Comparison of ENCODE assay signal across 8 cellular contexts in the genomic region with DNA sequence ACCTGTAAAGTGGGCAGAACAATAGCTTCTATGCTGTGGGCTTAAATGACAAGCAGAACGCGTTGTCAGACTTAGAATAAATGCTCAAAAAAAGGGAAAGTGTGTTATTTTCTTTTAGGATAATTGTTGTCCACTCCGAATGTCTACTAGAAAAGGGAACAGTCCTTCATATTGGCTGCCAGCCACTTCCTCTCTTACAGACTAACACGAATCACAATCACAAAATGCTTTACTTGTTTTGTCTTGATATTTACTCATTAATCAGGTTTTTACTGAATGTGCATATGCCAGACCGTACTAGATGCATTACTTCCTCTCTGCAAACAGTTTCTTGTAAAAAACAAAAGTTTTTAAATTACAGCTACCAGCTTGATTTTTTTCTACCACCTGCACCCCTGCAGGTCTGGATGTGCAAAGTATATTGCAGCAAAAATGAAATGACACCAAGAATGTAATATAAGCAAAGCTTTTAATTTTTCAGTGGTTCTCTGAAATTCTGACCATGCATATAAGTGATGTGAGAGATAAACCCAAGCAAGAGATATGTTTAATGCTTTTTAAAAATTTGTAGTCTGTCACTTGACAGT. TPM values are rescaled to one million over a fixed set of nuclear protein-coding genes. Genes with fewer than 3 reads are reported as not detected.
DNase-seq lines count a peak whose midpoint lies in the region; ATAC-seq and TF ChIP-seq lines count a peak whose summit lies in the region.

No MANE protein-coding gene starts in this region.

- POLR2A ChIA-PET in AG04450 (lab: Yijun Ruan, JAX): interaction anchor here (0.6 to 2.7 kb wide), 4 partner anchors 22 to 78 kb away, joined by 3 to 18 read pairs (median 3); partner anchors contain the start of gene FAM83D
- POLR2A ChIA-PET in IMR-90 (lab: Charles Lee; ENCODE audit: unreplicated experiment): interaction anchor here (1.1 kb wide), 1 partner anchor 37 kb away, joined by 5 read pairs; the partner anchor contains the start of gene FAM83D

- H3K9ac ChIP-seq in IMR-90 (ENCODE audit: low read depth, low read length): peak overlapping the region; percentile 94

- WGBS in IMR-90 (ENCODE audit: extremely low coverage in 2 of 2, insufficient read length in 1 of 2), 2 experiments: no CpG with 5 or more reads among the region's 5 CpGs

- H2BK20ac ChIP-seq in IMR-90 (ENCODE audit: low read depth, low read length): no peak overlapping the region

- TF ChIP-seq CTCF in AG04450 (IDR thresholded peaks at IDR 0.05; ENCODE audit: low read depth, low read length) (no peak), IMR-90 (conservative IDR thresholded peaks at IDR 0.05; ENCODE audit: low read depth, low read length) (no peak)

- no peak for TF ChIP-seq POLR2A in IMR-90 (IDR thresholded peaks at IDR 0.05; ENCODE audit: low read depth, low read length)

- H3K79me1 ChIP-seq in IMR-90 (ENCODE audit: low read depth in 1 of 2, low read length in 2 of 2): peaks cover 28 to 37% of the 10 kb centered on the region in 2 experiments

- DNase-seq in AG04450 (ENCODE audit: low read depth, low spot score): no peak
- DNase-seq in IMR-90: no peak
- DNase-seq in medulla oblongata (ENCODE audit: extremely low spot score): peak; percentile 21
- DNase-seq in activated effector memory CD4-positive, alpha-beta T cell treated with anti-CD3 and anti-CD28 coated beads, Interleukin-2, amount 50 U/mL, for 16 hours: no peak
- no peak for DNase-seq in NCI-H146 (lab: John Stamatoyannopoulos, UW)
- DNase-seq in foreskin melanocyte: no peak

- H3K9me1 ChIP-seq in IMR-90 (ENCODE audit: insufficient read depth, low read length): peaks cover 2% of the 10 kb centered on the region; the same call in 1 of the 2 replicates

- H3K23ac ChIP-seq in IMR-90 (ENCODE audit: low read depth, low read length): peak overlapping the region; percentile 84

- peak overlapping the region; percentile 81 for H2AK5ac ChIP-seq in IMR-90 (ENCODE audit: low read depth, low read length)

- H3K18ac ChIP-seq in IMR-90 (ENCODE audit: low read depth, low read length): no peak overlapping the region

- peak overlapping the region; percentile 69; the same call in 1 of the 2 replicates for H4K5ac ChIP-seq in IMR-90 (ENCODE audit: low read depth, low read length)

- ATAC-seq in IMR-90 (ENCODE audit: low read depth): no peak
- ATAC-seq in HG02623 (IDR thresholded peaks at IDR 0.05; ENCODE audit: unreplicated experiment): no peak

- intact Hi-C loops in IMR-90 (cut with micrococcal nuclease): loop anchor here (1.0 kb wide), 2 partner anchors 37 to 85 kb away; partner anchors contain the start of gene FAM83D

- H3K27ac ChIP-seq in AG04450 (ENCODE audit: low read depth, low read length) (no peak overlapping the region), IMR-90 (ENCODE audit: insufficient read depth, low read length) (peak overlapping the region; percentile 83), angular gyrus (ENCODE audit: low read depth, low read length) (peak overlapping the region; percentile 86)

- H3K27me3 ChIP-seq in AG04450 (ENCODE audit: control insufficient read depth, insufficient read depth, low read length) (no peaks in the 10 kb centered on the region), IMR-90 (ENCODE audit: control insufficient read depth, insufficient read depth, low read length) (no peaks in the 10 kb centered on the region)

- BruUV-seq in IMR-90 (replicated peaks; lab: Mats Ljungman, UMichigan): no TSS peak

- no peaks in the 10 kb centered on the region for H4K20me1 ChIP-seq in IMR-90 (ENCODE audit: insufficient read depth, low read length)

- no peaks in the 10 kb centered on the region for H3K36me3 ChIP-seq in IMR-90 (ENCODE audit: control insufficient read depth, insufficient read depth, low read length)

- H4K91ac ChIP-seq in IMR-90 (ENCODE audit: insufficient read depth, low read depth, low read length): peak overlapping the region; percentile 78

- peak overlapping the region; percentile 75 to 92 for H4K8ac ChIP-seq in IMR-90 (ENCODE audit: low read depth in 2 of 2, low read length in 2 of 2)

- peak overlapping the region; percentile 85 for H3K56ac ChIP-seq in IMR-90 (ENCODE audit: extremely low read depth, insufficient read depth, low read length)

- H2AK9ac ChIP-seq in IMR-90 (replicated peaks; ENCODE audit: low read depth, low read length, poor library complexity): peak overlapping the region; percentile 86

- H3K4me3 ChIP-seq in AG04450 (ENCODE audit: low read depth, low read length): peak overlapping the region; percentile 93
- H3K4me3 ChIP-seq in IMR-90 (ENCODE audit: insufficient read depth, low read depth, low read length): peak overlapping the region; percentile 77

- dilution Hi-C loops in IMR-90 (cut with HindIII; ENCODE audit: low sequenced_read_pairs, unreplicated experiment): no loop called here

- H2AFZ ChIP-seq in IMR-90 (replicated peaks; ENCODE audit: low read length, poor library complexity): peak overlapping the region; percentile 99

- peak overlapping the region; percentile 47 for H2BK5ac ChIP-seq in IMR-90 (ENCODE audit: low read depth, low read length, poor library complexity, severe bottlenecking)

- H3K9me3 ChIP-seq in AG04450 (ENCODE audit: control insufficient read depth, insufficient read depth, low read length) (no peaks in the 10 kb centered on the region), IMR-90 (ENCODE audit: control insufficient read depth, insufficient read depth, low read length) (no peaks in the 10 kb centered on the region)

- no peak for TF ChIP-seq RAD21 in IMR-90 (IDR thresholded peaks at IDR 0.05; ENCODE audit: low read length)

- in situ Hi-C loops in IMR-90 (cut with MboI; ENCODE audit: low sequenced_read_pairs): no loop called here

- H3K14ac ChIP-seq in IMR-90 (replicated peaks; ENCODE audit: low read depth, low read length): peak overlapping the region; percentile 84

- H3K4ac ChIP-seq in IMR-90 (ENCODE audit: low read depth, low read length): peak overlapping the region; percentile 95

- CTCF ChIA-PET in AG04450 (lab: Charles Lee) (interaction anchor here (1.0 to 5.2 kb wide), 11 partner anchors 8 to 118 kb away, joined by 3 to 62 read pairs (median 5); partner anchors contain the start of gene FAM83D), IMR-90 (lab: Yijun Ruan, JAX) (interaction anchor here (0.6 to 1.0 kb wide), 2 partner anchors 21 to 31 kb away, joined by 3 read pairs; no protein-coding TSS in a partner anchor)

- H3K4me2 ChIP-seq in IMR-90 (ENCODE audit: low read depth, low read length): peak overlapping the region; percentile 95

- peak overlapping the region; percentile 60; the same call in 1 of the 3 replicates for H2BK15ac ChIP-seq in IMR-90 (ENCODE audit: low read depth, low read length)

- H2BK120ac ChIP-seq in IMR-90 (ENCODE audit: low read depth, low read length): peak overlapping the region; percentile 33; the same call in 1 of the 2 replicates

- H3K4me1 ChIP-seq in IMR-90 (ENCODE audit: control insufficient read depth, insufficient read depth, low read length): 0 out of 2 replicates have a peak, but pooled peaks cover 2% of the 10 kb centered on the region

TF ChIP-seq in IMR-90, 13 proteins besides CTCF, POLR2A, EP300 and RAD21:
- TF ChIP-seq, protein P1, sequence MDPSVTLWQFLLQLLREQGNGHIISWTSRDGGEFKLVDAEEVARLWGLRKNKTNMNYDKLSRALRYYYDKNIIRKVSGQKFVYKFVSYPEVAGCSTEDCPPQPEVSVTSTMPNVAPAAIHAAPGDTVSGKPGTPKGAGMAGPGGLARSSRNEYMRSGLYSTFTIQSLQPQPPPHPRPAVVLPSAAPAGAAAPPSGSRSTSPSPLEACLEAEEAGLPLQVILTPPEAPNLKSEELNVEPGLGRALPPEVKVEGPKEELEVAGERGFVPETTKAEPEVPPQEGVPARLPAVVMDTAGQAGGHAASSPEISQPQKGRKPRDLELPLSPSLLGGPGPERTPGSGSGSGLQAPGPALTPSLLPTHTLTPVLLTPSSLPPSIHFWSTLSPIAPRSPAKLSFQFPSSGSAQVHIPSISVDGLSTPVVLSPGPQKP (IDR thresholded peaks at IDR 0.05; ENCODE audit: borderline replicate concordance, low read depth, low read length): no peak
- TF ChIP-seq CHD1 (IDR thresholded peaks at IDR 0.05; ENCODE audit: low read depth, low read length): no peak
- no peak for TF ChIP-seq MAZ (IDR thresholded peaks at IDR 0.05; ENCODE audit: borderline replicate concordance, low read depth, low read length)
- no peak for TF ChIP-seq NFE2L2 (IDR thresholded peaks at IDR 0.05; ENCODE audit: low read depth, low read length)
- TF ChIP-seq SMC3 (IDR thresholded peaks at IDR 0.05; ENCODE audit: low read depth, low read length): no peak
- no peak for TF ChIP-seq RCOR1 (IDR thresholded peaks at IDR 0.05; ENCODE audit: insufficient replicate concordance, low read length)
- TF ChIP-seq MAFK (IDR thresholded peaks at IDR 0.05; ENCODE audit: low read depth, low read length): no peak
- no peak for TF ChIP-seq BHLHE40 (IDR thresholded peaks at IDR 0.05; ENCODE audit: low read depth, low read length)
- TF ChIP-seq MXI1 (IDR thresholded peaks at IDR 0.05; ENCODE audit: borderline replicate concordance, low read depth, low read length): no peak
- no peak for TF ChIP-seq FOS (IDR thresholded peaks at IDR 0.05; ENCODE audit: low read depth, low read length)
- no peak for TF ChIP-seq CEBPB (IDR thresholded peaks at IDR 0.05; ENCODE audit: low read depth, low read length)
- TF ChIP-seq RFX5 (IDR thresholded peaks at IDR 0.05; ENCODE audit: low read depth, low read length): no peak
- TF ChIP-seq, protein P2, sequence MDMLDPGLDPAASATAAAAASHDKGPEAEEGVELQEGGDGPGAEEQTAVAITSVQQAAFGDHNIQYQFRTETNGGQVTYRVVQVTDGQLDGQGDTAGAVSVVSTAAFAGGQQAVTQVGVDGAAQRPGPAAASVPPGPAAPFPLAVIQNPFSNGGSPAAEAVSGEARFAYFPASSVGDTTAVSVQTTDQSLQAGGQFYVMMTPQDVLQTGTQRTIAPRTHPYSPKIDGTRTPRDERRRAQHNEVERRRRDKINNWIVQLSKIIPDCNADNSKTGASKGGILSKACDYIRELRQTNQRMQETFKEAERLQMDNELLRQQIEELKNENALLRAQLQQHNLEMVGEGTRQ (IDR thresholded peaks at IDR 0.05; ENCODE audit: low read depth, low read length): no peak

RNA-seq across cellular contexts. Expression of gene DHX35, which starts 0.8 kb away (rescaled TPM):
- polyA plus RNA-seq in AG04450 (2011; rRNA removed) (13.5 and 14.4 TPM in 2 replicates), IMR-90 (2012; rRNA removed) (12.5 and 13.5 TPM in 2 replicates)
- 12.4 and 13.2 TPM in 2 replicates for polyA minus RNA-seq in AG04450 (2011; rRNA and poly(A)+ RNA removed)
- total RNA-seq in IMR-90 (2012; rRNA removed): 8.1 and 9.1 TPM in 2 replicates
- 3.5 and 5.9 TPM in 2 replicates for polyA plus RNA-seq in IMR-90 (2012; cell fraction: cytosol; rRNA removed)
- 42.9 and 80.9 TPM in 2 replicates for polyA plus RNA-seq in IMR-90 (2012; cell fraction: nucleus; rRNA removed; ENCODE audit: low replicate concordance)

RNA-seq across cellular contexts. Expression of gene FAM83D, which starts 36.8 kb away (rescaled TPM):
- 10.5 and 14.9 TPM in 2 replicates for polyA plus RNA-seq in AG04450 (2011; rRNA removed)
- polyA minus RNA-seq in AG04450 (2011; rRNA and poly(A)+ RNA removed): 9.9 and 10.3 TPM in 2 replicates
- 20.4 and 23.1 TPM in 2 replicates for total RNA-seq in IMR-90 (2012; rRNA removed)
- polyA plus RNA-seq in IMR-90 (2012; rRNA removed): 26.4 and 29.6 TPM in 2 replicates
- 19.3 and 28.9 TPM in 2 replicates for polyA plus RNA-seq in IMR-90 (2012; cell fraction: cytosol; rRNA removed)
- 15.9 and 19.1 TPM in 2 replicates for polyA plus RNA-seq in IMR-90 (2012; cell fraction: nucleus; rRNA removed; ENCODE audit: low replicate concordance)
